In genomic region chr16:89362187-89362865, GRCh38 we compare ENCODE assay signal across 8 cellular contexts.
A peak's percentile ranks its signal among the peaks of the same experiment; 100 is the strongest.
DNase-seq lines count a peak whose midpoint lies in the region; ATAC-seq and TF ChIP-seq lines count a peak whose summit lies in the region.
"Not testable (repeated sequence)": the region's sequence is repeated elsewhere in the genome, so short reads cannot be mapped to it uniquely, and the experiment has no call there.

No MANE protein-coding gene starts in this region.

- not testable (repeated sequence) for H3K27me3 Mint-ChIP-seq in CD4-positive, alpha-beta memory T cell; T-helper 17 cell; brain
- peaks cover 7 to 19% (median 12%) of the 10 kb centered on the region in 3 donors for H3K27me3 Mint-ChIP-seq in immature natural killer cell (ENCODE audit: low read depth in 3 of 3)

- POLR2A ChIA-PET in CD4-positive, alpha-beta memory T cell (lab: Charles Lee; ENCODE audit: partially characterized antibody) = interaction anchor here (1.1 to 3.0 kb wide), 6 partner anchors 10 to 127 kb away, joined by 3 to 16 read pairs (median 5); no protein-coding TSS in a partner anchor

- intact Hi-C loops in CD4-positive, alpha-beta memory T cell (cut with micrococcal nuclease) = loop anchor here (5.0 kb wide), 1 partner anchor 85 kb away; no protein-coding TSS in a partner anchor
- intact Hi-C loops in gastrocnemius medialis (cut with DNase I; ENCODE audit: low total_unique reads) = not testable (repeated sequence)

- DNase-seq in CD4-positive, alpha-beta memory T cell; T-helper 17 cell; immature natural killer cell; gastrocnemius medialis: not testable (repeated sequence)

- H3K27me3 ChIP-seq in CD4-positive, alpha-beta memory T cell (ENCODE audit: insufficient read depth, low read length); gastrocnemius medialis: not testable (repeated sequence)

- peaks cover 0 to 12% of the 10 kb centered on the region in 2 donors for H3K36me3 Mint-ChIP-seq in CD4-positive, alpha-beta memory T cell
- H3K36me3 Mint-ChIP-seq in T-helper 17 cell (ENCODE audit: low read depth); immature natural killer cell: not testable (repeated sequence)
- peaks cover 12% of the 10 kb centered on the region for H3K36me3 Mint-ChIP-seq in brain

- not testable (repeated sequence) for TF ChIP-seq POLR2A in gastrocnemius medialis (IDR thresholded peaks at IDR 0.05)

- not testable (repeated sequence) for H3K36me3 ChIP-seq in CD4-positive, alpha-beta memory T cell (ENCODE audit: insufficient read depth, low read length); gastrocnemius medialis

- H3K9me3 ChIP-seq in CD4-positive, alpha-beta memory T cell (ENCODE audit: control insufficient read depth in 1 of 2, low read length in 2 of 2); T-helper 17 cell (ENCODE audit: control insufficient read depth, low read length, poor library complexity, severe bottlenecking); gastrocnemius medialis: not testable (repeated sequence)

- TF ChIP-seq CTCF in brain (conservative IDR thresholded peaks at IDR 0.05); gastrocnemius medialis (IDR thresholded peaks at IDR 0.05 in 4 of 5, conservative IDR thresholded peaks at IDR 0.05 in 1 of 5): not testable (repeated sequence)

- in situ Hi-C loops in gastrocnemius medialis (cut with MboI; ENCODE audit: low sequenced_read_pairs in 4 of 4) = not testable (repeated sequence)

- not testable (repeated sequence) for H3K4me3 ChIP-seq in CD4-positive, alpha-beta memory T cell (ENCODE audit: low read length in 2 of 2); gastrocnemius medialis

- H3K9me3 Mint-ChIP-seq in CD4-positive, alpha-beta memory T cell; brain; immature natural killer cell: not testable (repeated sequence)

- ATAC-seq in GM19043 (IDR thresholded peaks at IDR 0.05; ENCODE audit: low read depth, unreplicated experiment) = peak; percentile 43
- peak; percentile 59 for ATAC-seq in HG02588 (IDR thresholded peaks at IDR 0.05; ENCODE audit: unreplicated experiment)
- peak; percentile 54 for ATAC-seq in HG03460 (IDR thresholded peaks at IDR 0.05; ENCODE audit: unreplicated experiment)
- not testable (repeated sequence) for ATAC-seq in T-helper 17 cell
- ATAC-seq in gastrocnemius medialis = peak in 1 of 2 donors; percentile 28

- peak overlapping the region; percentile 60 for H3K27ac ChIP-seq in CD4-positive, alpha-beta memory T cell (ENCODE audit: low read depth, low read length)
- peak overlapping the region in 3 of 4 donors; percentile 3 to 28 (median 17) for H3K27ac ChIP-seq in gastrocnemius medialis

- H3K27ac Mint-ChIP-seq in CD4-positive, alpha-beta memory T cell = peak overlapping the region; percentile 89 to 97 (median 94)
- H3K27ac Mint-ChIP-seq in T-helper 17 cell = peak overlapping the region; percentile 96
- peak overlapping the region in 4 of 5 experiments; percentile 18 to 57 (median 39) for H3K27ac Mint-ChIP-seq in brain
- peak overlapping the region; percentile 36 to 87 (median 78) for H3K27ac Mint-ChIP-seq in immature natural killer cell

- peak overlapping the region in 7 of 8 donors; percentile 42 to 85 (median 81) for H3K4me3 Mint-ChIP-seq in CD4-positive, alpha-beta memory T cell
- H3K4me3 Mint-ChIP-seq in T-helper 17 cell (peak overlapping the region; percentile 87), immature natural killer cell (peak overlapping the region; percentile 41 to 89 (median 85))
- H3K4me3 Mint-ChIP-seq in brain = not testable (repeated sequence)

- peaks cover 91% of the 10 kb centered on the region for H3K4me1 ChIP-seq in CD4-positive, alpha-beta memory T cell (ENCODE audit: insufficient read depth, low read length)
- peaks cover 82 to 88% of the 10 kb centered on the region in 2 donors for H3K4me1 ChIP-seq in gastrocnemius medialis

- CTCF ChIA-PET in CD4-positive, alpha-beta memory T cell (lab: Charles Lee; ENCODE audit: partially characterized antibody) = interaction anchor here (0.9 to 1.0 kb wide), 2 partner anchors 47 to 49 kb away, joined by 3 read pairs; no protein-coding TSS in a partner anchor

- peaks cover 69 to 98% (median 86%) of the 10 kb centered on the region in 4 donors for H3K4me1 Mint-ChIP-seq in CD4-positive, alpha-beta memory T cell
- H3K4me1 Mint-ChIP-seq in T-helper 17 cell (peaks cover 75% of the 10 kb centered on the region), brain (peaks cover 98% of the 10 kb centered on the region), immature natural killer cell (peaks cover 96 to 100% of the 10 kb centered on the region in 2 donors)

Comparison
In these comparisons a context has a peak if more than half of its experiments do, and no peak if none do; other contexts are left out.
1. H3K27ac Mint-ChIP-seq: peak in every context shown above with its lines; median percentile 96 in T-helper 17 cell; 94 in CD4-positive, alpha-beta memory T cell; 78 in immature natural killer cell; 39 in brain.